In the genomic region with DNA sequence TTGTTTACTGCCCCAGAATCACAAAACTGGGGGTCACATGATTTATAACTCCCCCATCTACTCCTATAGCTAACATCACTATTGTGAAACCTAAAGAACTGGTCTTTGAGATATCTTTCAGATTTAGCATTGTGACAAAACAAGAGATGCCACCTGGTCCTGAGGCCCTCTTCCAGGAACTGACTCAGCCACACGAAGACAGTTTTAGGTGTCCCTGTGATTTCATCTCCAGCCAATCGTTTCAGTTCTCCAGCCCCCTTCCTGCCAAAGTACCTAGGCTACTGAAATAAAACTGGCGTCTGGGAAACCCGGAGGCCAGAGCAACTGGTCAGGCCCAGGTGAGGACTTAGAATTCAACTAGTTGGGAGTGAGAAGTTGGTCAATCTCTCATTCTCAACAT, we compare ENCODE assay signal across 23 cellular contexts.
"Had no signal": no experiment of that assay in that cellular context is flagged by ENCODE, and none has a peak within 500 bp of the region (broad histone marks: within the 10 kb centered on the region; RNA-seq: fewer than 3 reads in every experiment).

No MANE protein-coding gene starts in this region.

- H3K27me3 Mint-ChIP-seq: activated B cell treated with CpG ODN at 0.5 μM for 24 hours; activated naive CD8-positive, alpha-beta T cell treated with anti-CD3 and anti-CD28 coated beads, Interleukin-2, amount 10 ng/mL, durations not matched to agents 7 days and 5 days; activated T-helper 17 cell treated with anti-CD3 and anti-CD28 coated beads, Interleukin-2, amount 50 U/mL, for 72 hours; IgD-negative memory B cell had no signal

- H3K4me3 ChIP-seq: adrenal gland, PC-9 had no signal

- H3K4me3 Mint-ChIP-seq: activated B cell treated with CpG ODN at 0.5 μM for 24 hours; activated naive CD8-positive, alpha-beta T cell treated with anti-CD3 and anti-CD28 coated beads, Interleukin-2, amount 10 ng/mL, durations not matched to agents 7 days and 5 days; activated T-cell treated with anti-CD3 and anti-CD28 coated beads, Interleukin-2, amount 50 U/mL, for 4 hours; activated T-helper 17 cell treated with anti-CD3 and anti-CD28 coated beads, Interleukin-2, amount 50 U/mL, for 72 hours; IgD-negative memory B cell; T-helper 1 cell treated with Interleukin-12 subunit alpha and Interleukin-12 subunit beta and Interleukin-4 antibody, amounts not matched to agents 30 μg/mL and 1 μg/mL, for 36 hours had no signal

- H3K9ac ChIP-seq: KMS-11 had no signal

- H3K4me1 Mint-ChIP-seq: activated B cell treated with CpG ODN at 0.5 μM for 24 hours, IgD-negative memory B cell had no signal

- H3K27ac Mint-ChIP-seq: activated B cell treated with CpG ODN at 0.5 μM for 24 hours; activated naive CD8-positive, alpha-beta T cell treated with anti-CD3 and anti-CD28 coated beads, Interleukin-2, amount 10 ng/mL, durations not matched to agents 7 days and 5 days; activated T-helper 17 cell treated with anti-CD3 and anti-CD28 coated beads, Interleukin-2, amount 50 U/mL, for 72 hours; T-helper 1 cell treated with Interleukin-12 subunit alpha and Interleukin-12 subunit beta and Interleukin-4 antibody, amounts not matched to agents 30 μg/mL and 1 μg/mL, for 36 hours had no signal

- H3K4me2 ChIP-seq: KMS-11, PC-9 had no signal

- H2AFZ ChIP-seq: PC-9 had no signal

- DNase-seq: activated B cell treated with CpG ODN at 0.5 μM for 24 hours; activated CD4-positive, alpha-beta T cell treated with anti-CD3 and anti-CD28 coated beads for 1 hour; activated gamma-delta T cell; activated naive CD4-positive, alpha-beta T cell treated with anti-CD3 and anti-CD28 coated beads, Interleukin-2, amount 50 U/mL, for 16 hours; activated naive CD8-positive, alpha-beta T cell treated with anti-CD3 and anti-CD28 coated beads, Interleukin-2, amount 10 ng/mL, durations not matched to agents 7 days and 5 days; activated T-cell treated with anti-CD3 and anti-CD28 coated beads, Interleukin-2, amount 50 U/mL, for 4 hours; adrenal gland; cerebellar nuclear complex; NCI-H1105 treated with DMSO at 0.1 percent for 48 hours; NCI-H146; NCI-H1930; NCI-H2171; NCI-H2227 treated with DMSO at 0.1 percent for 48 hours; NCI-H446 treated with DMSO at 0.1 percent for 48 hours; NCI-H524 treated with DMSO at 0.1 percent for 48 hours; NCI-H748 treated with DMSO at 0.1 percent for 48 hours; PC-9; SHP77 treated with DMSO at 0.1 percent for 48 hours; T1000 had no signal

- H3K36me3 ChIP-seq: adrenal gland had no signal

- H3K9me3 ChIP-seq: adrenal gland had no signal

- ATAC-seq: activated T-cell treated with anti-CD3 and anti-CD28 coated beads, Interleukin-2, amount 50 U/mL, for 4 hours; activated T-helper 17 cell treated with anti-CD3 and anti-CD28 coated beads, Interleukin-2, amount 50 U/mL, for 72 hours had no signal

- H3K9me3 Mint-ChIP-seq: activated B cell treated with CpG ODN at 0.5 μM for 24 hours; activated naive CD8-positive, alpha-beta T cell treated with anti-CD3 and anti-CD28 coated beads, Interleukin-2, amount 10 ng/mL, durations not matched to agents 7 days and 5 days; activated T-cell treated with anti-CD3 and anti-CD28 coated beads, Interleukin-2, amount 50 U/mL, for 4 hours; IgD-negative memory B cell; T-helper 1 cell treated with Interleukin-12 subunit alpha and Interleukin-12 subunit beta and Interleukin-4 antibody, amounts not matched to agents 30 μg/mL and 1 μg/mL, for 36 hours had no signal

- H3K27me3 ChIP-seq: adrenal gland had no signal
